Comparison of ENCODE assay signal across 1 cellular context in genomic region chr1:21263653-21264225, GRCh38.
TF ChIP-seq lines count a peak whose summit lies in the region.

No MANE protein-coding gene starts in this region.

TF ChIP-seq in K562, 482 proteins besides CTCF, POLR2A, EP300 and RAD21:
- TF ChIP-seq, protein P1, sequence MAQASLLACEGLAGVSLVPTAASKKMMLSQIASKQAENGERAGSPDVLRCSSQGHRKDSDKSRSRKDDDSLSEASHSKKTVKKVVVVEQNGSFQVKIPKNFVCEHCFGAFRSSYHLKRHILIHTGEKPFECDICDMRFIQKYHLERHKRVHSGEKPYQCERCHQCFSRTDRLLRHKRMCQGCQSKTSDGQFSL (CRISPR knock-in tag; IDR thresholded peaks at IDR 0.05): 0 out of 2 replicates have a peak, but pooled peaks have one; percentile 19
- TF ChIP-seq, protein P1 (tag; IDR thresholded peaks at IDR 0.05): no peak
- no peak for TF ChIP-seq MYBL2 (IDR thresholded peaks at IDR 0.05; ENCODE audit: low read depth)
- no peak for TF ChIP-seq MYBL2 (CRISPR knock-in tag; IDR thresholded peaks at IDR 0.05; ENCODE audit: borderline replicate concordance)
- TF ChIP-seq E2F8 (IDR thresholded peaks at IDR 0.05; ENCODE audit: low read depth, partially characterized antibody): no peak
- no peak for TF ChIP-seq L3MBTL2 (IDR thresholded peaks at IDR 0.05)
- no peak for TF ChIP-seq NFIX (CRISPR knock-in tag; IDR thresholded peaks at IDR 0.05; ENCODE audit: low read depth)
